In genomic region chr2:201363857-201364560, GRCh38 we compare ENCODE assay signal across 8 cellular contexts. TPM values are rescaled to one million over a fixed set of nuclear protein-coding genes. Genes with fewer than 3 reads are reported as not detected.
DNase-seq lines count a peak whose midpoint lies in the region; ATAC-seq, FAIRE-seq and TF ChIP-seq lines count a peak whose summit lies in the region.

No MANE protein-coding gene starts in this region.

- peaks cover 65% of the 10 kb centered on the region for H3K36me3 Mint-ChIP-seq in T-helper 2 cell treated with Interferon-gamma antibody and Interleukin-4, amounts not matched to agents 5 μg/mL and 100 μg/mL, for 36 hours (ENCODE audit: low read depth)
- peaks cover 12 to 75% (median 56%) of the 10 kb centered on the region in 5 donors for H3K36me3 Mint-ChIP-seq in naive thymus-derived CD4-positive, alpha-beta T cell

- H3K27me3 Mint-ChIP-seq in T-helper 2 cell treated with Interferon-gamma antibody and Interleukin-4, amounts not matched to agents 5 μg/mL and 100 μg/mL, for 36 hours (ENCODE audit: low read depth): no peaks in the 10 kb centered on the region
- H3K27me3 Mint-ChIP-seq in naive thymus-derived CD4-positive, alpha-beta T cell: no peaks in the 10 kb centered on the region

- CTCF ChIA-PET in endothelial cell of umbilical vein (lab: Charles Lee): interaction anchor here (0.6 to 5.4 kb wide), 28 partner anchors 9 to 459 kb away, joined by 3 to 58 read pairs (median 3); partner anchors contain the start of genes CASP10, STRADB and TRAK2
- CTCF ChIA-PET in naive thymus-derived CD4-positive, alpha-beta T cell (lab: Charles Lee): interaction anchor here (0.6 to 4.3 kb wide), 19 partner anchors 9 to 335 kb away, joined by 3 to 67 read pairs (median 4); partner anchors contain the start of genes CASP10 and CASP8

- no peaks in the 10 kb centered on the region for H3K9me3 ChIP-seq in MM.1S (replicated peaks; ENCODE audit: insufficient read depth, low read length)
- H3K9me3 ChIP-seq in endothelial cell of umbilical vein (replicated peaks; ENCODE audit: control insufficient read depth, insufficient read depth, low read length): no peaks in the 10 kb centered on the region
- no peaks in the 10 kb centered on the region for H3K9me3 ChIP-seq in naive thymus-derived CD4-positive, alpha-beta T cell (ENCODE audit: control insufficient read depth in 2 of 3, low read length in 3 of 3)

- TF ChIP-seq POLR2A in endothelial cell of umbilical vein (IDR thresholded peaks at IDR 0.05; ENCODE audit: low read depth, low read length): no peak

- ATAC-seq in GM19438 (IDR thresholded peaks at IDR 0.05; ENCODE audit: low read depth, unreplicated experiment) (peak; percentile 83), GM19463 (IDR thresholded peaks at IDR 0.05; ENCODE audit: unreplicated experiment) (no peak)
- peak; percentile 96 for ATAC-seq in naive thymus-derived CD4-positive, alpha-beta T cell

- H3K4me1 ChIP-seq in MM.1S (ENCODE audit: low read length) (0 out of 2 replicates have a peak, but pooled peaks cover 9% of the 10 kb centered on the region), endothelial cell of umbilical vein (ENCODE audit: control insufficient read depth, extremely low read depth, insufficient read depth, low read length) (no peaks in the 10 kb centered on the region)
- peaks cover 0 to 24% of the 10 kb centered on the region in 2 donors for H3K4me1 ChIP-seq in naive thymus-derived CD4-positive, alpha-beta T cell (ENCODE audit: control insufficient read depth in 2 of 2, insufficient read depth in 2 of 2, low read length in 2 of 2)

- H4K20me1 ChIP-seq in MM.1S (ENCODE audit: insufficient read depth, low read length): no peaks in the 10 kb centered on the region
- no peaks in the 10 kb centered on the region for H4K20me1 ChIP-seq in endothelial cell of umbilical vein (replicated peaks; ENCODE audit: control insufficient read depth, extremely low read depth, insufficient read depth, low read length)

- no peaks in the 10 kb centered on the region for H3K27me3 ChIP-seq in MM.1S (replicated peaks; ENCODE audit: insufficient read depth, low read length)
- no peaks in the 10 kb centered on the region for H3K27me3 ChIP-seq in endothelial cell of umbilical vein (ENCODE audit: control insufficient read depth in 2 of 2, insufficient read depth in 2 of 2, low read length in 2 of 2)
- no peaks in the 10 kb centered on the region for H3K27me3 ChIP-seq in naive thymus-derived CD4-positive, alpha-beta T cell (ENCODE audit: control insufficient read depth in 2 of 2, insufficient read depth in 2 of 2, low read length in 2 of 2)

- no peak overlapping the region for H3K9ac ChIP-seq in MM.1S (ENCODE audit: low read length)
- no peak overlapping the region for H3K9ac ChIP-seq in endothelial cell of umbilical vein (replicated peaks; ENCODE audit: extremely low read depth, insufficient read depth, low read length)

- H2AFZ ChIP-seq in MM.1S (ENCODE audit: low read length) (no peak overlapping the region), endothelial cell of umbilical vein (ENCODE audit: low read depth, low read length) (no peak overlapping the region)

- H3K36me3 ChIP-seq in MM.1S (replicated peaks; ENCODE audit: insufficient read depth, low read length) (no peaks in the 10 kb centered on the region), endothelial cell of umbilical vein (ENCODE audit: control insufficient read depth in 2 of 2, extremely low read depth in 1 of 2, insufficient read depth in 2 of 2, low read length in 2 of 2) (no peaks in the 10 kb centered on the region)
- no peaks in the 10 kb centered on the region for H3K36me3 ChIP-seq in naive thymus-derived CD4-positive, alpha-beta T cell (ENCODE audit: control insufficient read depth in 2 of 3, insufficient read depth in 3 of 3, low read length in 3 of 3)

- H3K4me3 ChIP-seq in MM.1S (ENCODE audit: low read length) (no peak overlapping the region), endothelial cell of umbilical vein (replicated peaks in 1 of 3; ENCODE audit: insufficient read depth in 1 of 3, low read depth in 1 of 3, low read length in 3 of 3) (no peak overlapping the region)
- no peak overlapping the region for H3K4me3 ChIP-seq in naive thymus-derived CD4-positive, alpha-beta T cell (ENCODE audit: low read length)

- H3K27ac ChIP-seq in MM.1S (ENCODE audit: low read length) (no peak overlapping the region), endothelial cell of umbilical vein (ENCODE audit: insufficient read depth, low read depth, low read length) (no peak overlapping the region)
- H3K27ac ChIP-seq in naive thymus-derived CD4-positive, alpha-beta T cell (ENCODE audit: low read depth, low read length): no peak overlapping the region

- intact Hi-C loops in endothelial cell of umbilical vein (cut with micrococcal nuclease) (loop anchor here (1.0 to 10.0 kb wide), 4 partner anchors 107 to 459 kb away; partner anchors contain the start of gene CASP10), posterior cingulate gyrus (cut with DNase I) (loop anchor here (2.0 kb wide), 1 partner anchor 125 kb away; no protein-coding TSS in a partner anchor)
- intact Hi-C loops in naive thymus-derived CD4-positive, alpha-beta T cell (cut with micrococcal nuclease): loop anchor here (1.0 to 5.0 kb wide), 9 partner anchors 103 to 652 kb away; partner anchors contain the start of genes CASP10 (in 2 of the 2), CASP8 (in 1 of the 2) and TMEM237 (in 1 of the 2)

- H3K9me2 ChIP-seq in MM.1S (replicated peaks; ENCODE audit: insufficient read depth, low read length): no peaks in the 10 kb centered on the region

- TF ChIP-seq CTCF in MM.1S (IDR thresholded peaks at IDR 0.05; ENCODE audit: low read length) (peak; percentile 94), endothelial cell of umbilical vein (IDR thresholded peaks at IDR 0.05; ENCODE audit: extremely low read depth in 1 of 2, insufficient read depth in 1 of 2, low read depth in 1 of 2, low read length in 2 of 2) (peak; percentile 66 to 78)

- no peaks in the 10 kb centered on the region for H3K79me2 ChIP-seq in MM.1S (ENCODE audit: low read length)
- H3K79me2 ChIP-seq in endothelial cell of umbilical vein (ENCODE audit: control insufficient read depth, insufficient read depth, low read length): no peaks in the 10 kb centered on the region

- POLR2A ChIA-PET in endothelial cell of umbilical vein (lab: Charles Lee): no interaction called here
- POLR2A ChIA-PET in naive thymus-derived CD4-positive, alpha-beta T cell (lab: Charles Lee): interaction anchor here (0.6 to 2.7 kb wide), 7 partner anchors 53 to 131 kb away, joined by 3 to 14 read pairs (median 3); partner anchors contain the start of gene CASP8

- dilution Hi-C loops in endothelial cell of umbilical vein (cut with MboI; ENCODE audit: extremely low pct_ligation_motif_present, low sequenced_read_pairs): no loop called here

- H3K27ac Mint-ChIP-seq in T-helper 2 cell treated with Interferon-gamma antibody and Interleukin-4, amounts not matched to agents 5 μg/mL and 100 μg/mL, for 36 hours: no peak overlapping the region
- peak overlapping the region in 7 of 9 donors; percentile 9 to 84 (median 75) for H3K27ac Mint-ChIP-seq in naive thymus-derived CD4-positive, alpha-beta T cell

- no peaks in the 10 kb centered on the region for H3K9me1 ChIP-seq in endothelial cell of umbilical vein (replicated peaks; ENCODE audit: control insufficient read depth, extremely low read depth, insufficient read depth, low read length)

- H3K4me1 Mint-ChIP-seq in T-helper 2 cell treated with Interferon-gamma antibody and Interleukin-4, amounts not matched to agents 5 μg/mL and 100 μg/mL, for 36 hours (ENCODE audit: low read depth): peaks cover 43% of the 10 kb centered on the region
- peaks cover 11 to 45% (median 41%) of the 10 kb centered on the region in 7 donors for H3K4me1 Mint-ChIP-seq in naive thymus-derived CD4-positive, alpha-beta T cell

- peaks cover 33% of the 10 kb centered on the region for H3K9me3 Mint-ChIP-seq in T-helper 2 cell treated with Interferon-gamma antibody and Interleukin-4, amounts not matched to agents 5 μg/mL and 100 μg/mL, for 36 hours
- peaks cover 4 to 43% (median 13%) of the 10 kb centered on the region in 11 donors for H3K9me3 Mint-ChIP-seq in naive thymus-derived CD4-positive, alpha-beta T cell

- H3F3A ChIP-seq in MM.1S (ENCODE audit: insufficient read depth, low read length): no peaks in the 10 kb centered on the region

- peak; percentile 1 for DNase-seq in DMS 273 treated with DMSO at 0.1 percent for 48 hours (lab: John Stamatoyannopoulos, UW)
- peak; percentile 72 for DNase-seq in MM.1S
- peak; percentile 27 for DNase-seq in T-helper 2 cell treated with Interferon-gamma antibody and Interleukin-4, amounts not matched to agents 5 μg/mL and 100 μg/mL, for 36 hours (ENCODE audit: low spot score)
- peak; percentile 54 for DNase-seq in endothelial cell of umbilical vein (ENCODE audit: low read depth, low spot score)
- peak in 7 of 9 donors; percentile 21 to 64 (median 61) for DNase-seq in naive thymus-derived CD4-positive, alpha-beta T cell
- no peak for DNase-seq in posterior cingulate gyrus

- H3K4me2 ChIP-seq in MM.1S (ENCODE audit: low read depth, low read length): no peak overlapping the region
- H3K4me2 ChIP-seq in endothelial cell of umbilical vein (ENCODE audit: insufficient read depth, low read length): no peak overlapping the region

- BruUV-seq in endothelial cell of umbilical vein (replicated peaks; lab: Mats Ljungman, UMichigan): no TSS peak

- peak; percentile 74 for FAIRE-seq in endothelial cell of umbilical vein (lab: Jason Lieb, UNC)

- H3K4me3 Mint-ChIP-seq in T-helper 2 cell treated with Interferon-gamma antibody and Interleukin-4, amounts not matched to agents 5 μg/mL and 100 μg/mL, for 36 hours: no peak overlapping the region
- peak overlapping the region in 5 of 10 donors; percentile 11 to 49 (median 32) for H3K4me3 Mint-ChIP-seq in naive thymus-derived CD4-positive, alpha-beta T cell

TF ChIP-seq in endothelial cell of umbilical vein, 7 proteins besides CTCF, POLR2A, EP300 and RAD21 (continues in another document):
- TF ChIP-seq JUN (IDR thresholded peaks at IDR 0.05; ENCODE audit: borderline replicate concordance, insufficient read depth, insufficient read length, low read depth): no peak
- TF ChIP-seq FOS (IDR thresholded peaks at IDR 0.05; ENCODE audit: borderline replicate concordance, insufficient read depth, low read length): no peak

RNA-seq across cellular contexts. Expression of gene FLACC1, which starts 6.9 kb away (rescaled TPM):
- total RNA-seq in endothelial cell of umbilical vein: 1.4 TPM in 2 replicates
- 0.11 and 0.14 TPM in 2 replicates for polyA plus RNA-seq in endothelial cell of umbilical vein
- polyA plus RNA-seq in endothelial cell of umbilical vein (2011; cell fraction: cytosol; rRNA removed): 0.15 and 0.21 TPM in 2 replicates
- 1.7 and 1.9 TPM in 2 replicates for polyA plus RNA-seq in endothelial cell of umbilical vein (2011; cell fraction: nucleus; rRNA removed)
- 0.30 and 1.0 TPM in 2 replicates for polyA plus RNA-seq in endothelial cell of umbilical vein (2012)
- 0.19 TPM in 1 of 2 replicates, not detected in the other for polyA minus RNA-seq in endothelial cell of umbilical vein
- not detected for polyA minus RNA-seq in endothelial cell of umbilical vein (2011; cell fraction: cytosol; rRNA and poly(A)+ RNA removed)
- polyA minus RNA-seq in endothelial cell of umbilical vein (2011; cell fraction: nucleus; rRNA and poly(A)+ RNA removed): 1.4 and 1.5 TPM in 2 replicates
- 1 to 10 TPM; 3.9 to 9.5 (median 7.4) TPM for total RNA-seq in naive thymus-derived CD4-positive, alpha-beta T cell
- 1 to 10 TPM; 3.1 to 3.7 TPM for polyA plus RNA-seq in naive thymus-derived CD4-positive, alpha-beta T cell

Comparison
In these comparisons a context has a peak if more than half of its experiments do, and no peak if none do; other contexts are left out.
1. DNase-seq: peak in DMS 273 treated with DMSO at 0.1 percent for 48 hours (single experiment), MM.1S (single experiment), T-helper 2 cell treated with Interferon-gamma antibody and Interleukin-4, amounts not matched to agents 5 μg/mL and 100 μg/mL, for 36 hours (single experiment), endothelial cell of umbilical vein (single experiment) and naive thymus-derived CD4-positive, alpha-beta T cell (7 of 9); none in posterior cingulate gyrus (0 of 10).